28 cellular contexts compared by ENCODE assay signal in the genomic region with DNA sequence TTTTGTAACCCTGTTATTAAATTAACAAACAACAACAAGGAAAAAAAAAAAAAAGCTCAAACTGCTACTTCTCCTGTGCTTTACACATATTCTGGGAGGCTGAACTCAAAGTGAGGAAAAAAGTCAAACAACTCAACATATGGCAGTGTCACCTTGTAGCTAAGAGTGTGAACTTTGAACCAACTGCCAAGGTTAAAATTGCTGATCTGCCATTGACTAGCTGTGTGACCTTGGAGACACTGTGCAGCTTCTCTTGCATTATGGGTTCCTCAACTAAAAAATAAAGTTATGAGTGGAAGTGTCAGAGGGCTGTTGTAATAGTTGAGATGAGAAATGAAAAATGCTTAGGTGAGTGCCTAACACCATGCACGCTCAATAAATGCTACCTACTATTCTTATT. TPM values are rescaled to one million over a fixed set of nuclear protein-coding genes. Genes with fewer than 3 reads are reported as not detected.
"Had no signal": no experiment of that assay in that cellular context is flagged by ENCODE, and none has a peak within 500 bp of the region (broad histone marks: within the 10 kb centered on the region; RNA-seq: fewer than 3 reads in every experiment).

No MANE protein-coding gene starts in this region.

- H3K27me3 ChIP-seq: neural progenitor cell, ovary, suprapubic skin, thyroid gland, tibial nerve, upper lobe of left lung, vagina had no signal

- DNase-seq: naive thymus-derived CD4-positive, alpha-beta T cell; natural killer cell; occipital lobe; ovary; right cardiac atrium; spleen; stimulated activated CD4-positive, alpha-beta T cell treated with anti-CD3 and anti-CD28 coated beads, Interleukin-12 subunit alpha, Interleukin-12 subunit beta, amount 100 ng/mL, for 4 hours; stimulated activated CD4-positive, alpha-beta T cell treated with anti-CD3 and anti-CD28 coated beads, Interleukin-1b, Interleukin-23, amount 100 ng/mL, for 48 hours; stimulated activated CD4-positive, alpha-beta T cell treated with anti-CD3 and anti-CD28 coated beads, Interleukin-4, amount 100 ng/mL, for 1 hour; stimulated activated CD4-positive, alpha-beta T cell treated with anti-CD3 and anti-CD28 coated beads, Interleukin-4, amount 100 ng/mL, for 4 hours; stimulated activated CD8-positive, alpha-beta memory T cell treated with anti-CD3 and anti-CD28 coated beads, Interleukin-4, amount 100 ng/mL, for 48 hours; stimulated activated naive CD4-positive, alpha-beta T cell; stimulated activated naive CD8-positive, alpha-beta T cell treated with anti-CD3 and anti-CD28 coated beads, Interleukin-15, amount 100 ng/mL, for 72 hours; stimulated activated naive CD8-positive, alpha-beta T cell treated with anti-CD3 and anti-CD28 coated beads, Interleukin-15, Interleukin-2, amounts not matched to agents 100 U/mL and 50 U/mL, for 24 hours; substantia nigra; thyroid gland; trophoblast cell; upper lobe of left lung had no signal

- H3K4me1 ChIP-seq: neural progenitor cell, prostate gland, spleen, tibial nerve, vagina had no signal

- H3K9ac ChIP-seq: neural progenitor cell had no signal

- H3K36me3 ChIP-seq: neural progenitor cell, ovary, prostate gland, spleen, suprapubic skin, thoracic aorta, thyroid gland, tibial nerve, upper lobe of left lung, vagina had no signal

- ATAC-seq: naive thymus-derived CD4-positive, alpha-beta T cell; natural killer cell; right cardiac atrium; sciatic nerve; stimulated activated memory B cell treated with anti-CD40 and anti-IgM and Interleukin-4, amounts not matched to agents 10 μg/mL and 1 μg/mL and 100 μg/mL, for 72 hours; stimulated activated naive CD8-positive, alpha-beta T cell treated with anti-CD3 and anti-CD28 coated beads, Interleukin-15, amount 100 ng/mL, for 72 hours; stimulated activated naive CD8-positive, alpha-beta T cell treated with anti-CD3 and anti-CD28 coated beads, Interleukin-15, Interleukin-2, amounts not matched to agents 100 U/mL and 50 U/mL, for 24 hours had no signal

- H3K27ac ChIP-seq: neural progenitor cell, ovary, prostate gland, skin epidermis, spleen, suprapubic skin, thoracic aorta, tibial nerve, upper lobe of left lung, vagina had no signal

- H2AFZ ChIP-seq: neural progenitor cell had no signal

- H3K9me3 ChIP-seq: ovary, prostate gland, spleen, suprapubic skin, thoracic aorta, thyroid gland, tibial nerve, upper lobe of left lung, vagina had no signal

- H3K4me3 ChIP-seq: neural progenitor cell, ovary, prostate gland, skin epidermis, spleen, suprapubic skin, thoracic aorta, thyroid gland, tibial nerve, upper lobe of left lung, vagina had no signal

- FAIRE-seq: urothelium cell line had no signal

- H3K4me2 ChIP-seq: neural progenitor cell had no signal

RNA-seq across cellular contexts. Expression of gene STXBP6, which starts 34.2 kb away (rescaled TPM):
- total RNA-seq: naive thymus-derived CD4-positive, alpha-beta T cell had no signal
- polyA plus RNA-seq: naive thymus-derived CD4-positive, alpha-beta T cell had no signal
